In genomic region chr1:111709986-111710385, GRCh38 we compare ENCODE assay signal across 22 cellular contexts. TPM values are rescaled to one million over a fixed set of nuclear protein-coding genes. Genes with fewer than 3 reads are reported as not detected.
A peak's percentile ranks its signal among the peaks of the same experiment; 100 is the strongest.
DNase-seq lines count a peak whose midpoint lies in the region; ATAC-seq and TF ChIP-seq lines count a peak whose summit lies in the region.
"Had no signal": no experiment of that assay in that cellular context is flagged by ENCODE, and none has a peak within 500 bp of the region (broad histone marks: within the 10 kb centered on the region; RNA-seq: fewer than 3 reads in every experiment).

No MANE protein-coding gene starts in this region.

- H3K27ac ChIP-seq in CD4-positive, alpha-beta T cell (ENCODE audit: low read depth, low read length): no peak overlapping the region
- peak overlapping the region; percentile 42 for H3K27ac ChIP-seq in naive thymus-derived CD4-positive, alpha-beta T cell (ENCODE audit: low read depth, low read length)
- no peak overlapping the region for H3K27ac ChIP-seq in colonic mucosa
- H3K27ac ChIP-seq: ovary, skin epidermis had no signal

- ATAC-seq in activated CD4-positive, CD25-positive, alpha-beta regulatory T cell treated with anti-CD3 and anti-CD28 coated beads, Interleukin-2, amount 50 U/mL, for 24 hours: peak; percentile 32 to 69
- no peak for ATAC-seq in CD4-positive, alpha-beta T cell (ENCODE audit: poor library complexity)
- ATAC-seq in naive thymus-derived CD4-positive, alpha-beta T cell: no peak
- ATAC-seq in HG03280 (IDR thresholded peaks at IDR 0.05; ENCODE audit: unreplicated experiment) (no peak), GM18517 (IDR thresholded peaks at IDR 0.05; ENCODE audit: unreplicated experiment) (no peak)

- H3K9ac ChIP-seq in colonic mucosa (ENCODE audit: low read depth in 2 of 2, low read length in 2 of 2): no peak overlapping the region

- peaks cover 69% of the 10 kb centered on the region for H3K36me3 Mint-ChIP-seq in CD4-positive, alpha-beta T cell (ENCODE audit: low read depth)
- H3K36me3 Mint-ChIP-seq in activated CD4-positive, alpha-beta memory T cell treated with anti-CD3 and anti-CD28 coated beads, Interleukin-2, amount 10 ng/mL, durations not matched to agents 7 days and 5 days (ENCODE audit: low read depth): peaks cover 52% of the 10 kb centered on the region
- H3K36me3 Mint-ChIP-seq in naive thymus-derived CD4-positive, alpha-beta T cell: peaks cover 0 to 18% (median 12%) of the 10 kb centered on the region in 5 donors

- no peaks in the 10 kb centered on the region for H3K27me3 Mint-ChIP-seq in CD4-positive, alpha-beta T cell
- no peaks in the 10 kb centered on the region for H3K27me3 Mint-ChIP-seq in activated CD4-positive, alpha-beta memory T cell treated with anti-CD3 and anti-CD28 coated beads, Interleukin-2, amount 10 ng/mL, durations not matched to agents 7 days and 5 days
- H3K27me3 Mint-ChIP-seq in naive thymus-derived CD4-positive, alpha-beta T cell: no peaks in the 10 kb centered on the region

- CTCF ChIA-PET in CD4-positive, alpha-beta T cell (lab: Charles Lee): interaction anchor here (0.5 to 8.3 kb wide), 2 partner anchors 22 to 59 kb away, joined by 3 to 96 read pairs; no protein-coding TSS in a partner anchor
- CTCF ChIA-PET in activated CD4-positive, alpha-beta memory T cell treated with anti-CD3 and anti-CD28 coated beads, Interleukin-2, amount 10 ng/mL, durations not matched to agents 7 days and 5 days (lab: Charles Lee): interaction anchor here (1.4 to 7.4 kb wide), 2 partner anchors 37 to 201 kb away, joined by 3 to 62 read pairs; no protein-coding TSS in a partner anchor
- CTCF ChIA-PET in naive thymus-derived CD4-positive, alpha-beta T cell (lab: Charles Lee): interaction anchor here (3.3 kb wide), 1 partner anchor 202 kb away, joined by 19 read pairs; no protein-coding TSS in a partner anchor

- intact Hi-C loops in CD4-positive, alpha-beta T cell (cut with DNase I, micrococcal nuclease): loop anchor here in 1 of 2 experiments (5.0 kb wide), 2 partner anchors 203 to 228 kb away; no protein-coding TSS in a partner anchor
- intact Hi-C loops in naive thymus-derived CD4-positive, alpha-beta T cell (cut with micrococcal nuclease): loop anchor here in 1 of 2 donors (5.0 to 10.0 kb wide), 3 partner anchors 138 to 655 kb away; no protein-coding TSS in a partner anchor
- intact Hi-C loops in colonic mucosa (cut with DNase I): no loop called here

- H3K9me3 ChIP-seq in CD4-positive, alpha-beta T cell (ENCODE audit: control insufficient read depth, low read length): no peaks in the 10 kb centered on the region
- H3K9me3 ChIP-seq in naive thymus-derived CD4-positive, alpha-beta T cell (ENCODE audit: control insufficient read depth in 2 of 3, low read length in 3 of 3): no peaks in the 10 kb centered on the region
- H3K9me3 ChIP-seq in colonic mucosa: no peaks in the 10 kb centered on the region
- H3K9me3 ChIP-seq: ovary had no signal

- no peak for TF ChIP-seq CTCF in CD4-positive, alpha-beta T cell (IDR thresholded peaks at IDR 0.05)
- no peak for TF ChIP-seq CTCF in colonic mucosa (IDR thresholded peaks at IDR 0.05)

- H3K4me3 Mint-ChIP-seq in CD4-positive, alpha-beta T cell: no peak overlapping the region
- H3K4me3 Mint-ChIP-seq in activated CD4-positive, alpha-beta memory T cell treated with anti-CD3 and anti-CD28 coated beads, Interleukin-2, amount 10 ng/mL, durations not matched to agents 7 days and 5 days: no peak overlapping the region
- H3K4me3 Mint-ChIP-seq in naive thymus-derived CD4-positive, alpha-beta T cell: no peak overlapping the region
- H3K4me3 Mint-ChIP-seq: nephron had no signal

- H3K4me1 ChIP-seq in naive thymus-derived CD4-positive, alpha-beta T cell (ENCODE audit: control insufficient read depth in 2 of 2, insufficient read depth in 2 of 2, low read length in 2 of 2): no peaks in the 10 kb centered on the region
- no peaks in the 10 kb centered on the region for H3K4me1 ChIP-seq in colonic mucosa

- peaks cover 7 to 27% (median 18%) of the 10 kb centered on the region in 3 experiments for H3K36me3 ChIP-seq in naive thymus-derived CD4-positive, alpha-beta T cell (ENCODE audit: control insufficient read depth in 2 of 3, insufficient read depth in 3 of 3, low read length in 3 of 3)
- no peaks in the 10 kb centered on the region for H3K36me3 ChIP-seq in colonic mucosa
- H3K36me3 ChIP-seq: ovary had no signal

- peak overlapping the region; percentile 2 for H3K27ac Mint-ChIP-seq in CD4-positive, alpha-beta T cell
- H3K27ac Mint-ChIP-seq in activated CD4-positive, alpha-beta memory T cell treated with anti-CD3 and anti-CD28 coated beads, Interleukin-2, amount 10 ng/mL, durations not matched to agents 7 days and 5 days: peak overlapping the region; percentile 2
- H3K27ac Mint-ChIP-seq in naive thymus-derived CD4-positive, alpha-beta T cell: peak overlapping the region in 8 of 9 donors; percentile 3 to 74 (median 52)
- H3K27ac Mint-ChIP-seq: nephron had no signal

- no peaks in the 10 kb centered on the region for H3K27me3 ChIP-seq in CD4-positive, alpha-beta T cell (ENCODE audit: control insufficient read depth, insufficient read depth, low read length)
- H3K27me3 ChIP-seq in naive thymus-derived CD4-positive, alpha-beta T cell (ENCODE audit: control insufficient read depth in 2 of 2, insufficient read depth in 2 of 2, low read length in 2 of 2): no peaks in the 10 kb centered on the region
- no peaks in the 10 kb centered on the region for H3K27me3 ChIP-seq in colonic mucosa
- H3K27me3 ChIP-seq: ovary had no signal

- POLR2A ChIA-PET in CD4-positive, alpha-beta T cell (lab: Charles Lee): no interaction called here
- POLR2A ChIA-PET in activated CD4-positive, alpha-beta memory T cell treated with anti-CD3 and anti-CD28 coated beads, Interleukin-2, amount 10 ng/mL, durations not matched to agents 7 days and 5 days (lab: Charles Lee): interaction anchor here (1.4 to 1.8 kb wide), 2 partner anchors 90 to 202 kb away, joined by 3 to 6 read pairs; no protein-coding TSS in a partner anchor
- POLR2A ChIA-PET in naive thymus-derived CD4-positive, alpha-beta T cell (lab: Charles Lee): interaction anchor here (0.9 to 2.4 kb wide), 2 partner anchors 61 to 202 kb away, joined by 3 to 6 read pairs; no protein-coding TSS in a partner anchor

- DNase-seq in activated CD4-positive, CD25-positive, alpha-beta regulatory T cell treated with anti-CD3 and anti-CD28 coated beads, Interleukin-2, amount 50 U/mL, for 72 hours: no peak
- DNase-seq in CD4-positive, alpha-beta T cell: no peak
- DNase-seq in activated CD4-positive, alpha-beta memory T cell treated with anti-CD3 and anti-CD28 coated beads, Interleukin-2, amount 10 ng/mL, durations not matched to agents 7 days and 5 days: no peak
- no peak for DNase-seq in naive thymus-derived CD4-positive, alpha-beta T cell
- no peak for DNase-seq in colonic mucosa
- DNase-seq: activated effector memory CD4-positive, alpha-beta T cell treated with Interleukin-2 at 50 U/mL for 16 hours; amygdala; DMS53; effector CD4-positive, alpha-beta T cell; H7; midbrain; NCI-H1105; NCI-H1930; NCI-H524 treated with DMSO at 0.1 percent for 48 hours; ovary; trophoblast cell had no signal

- peaks cover 9% of the 10 kb centered on the region for H3K4me1 Mint-ChIP-seq in CD4-positive, alpha-beta T cell (ENCODE audit: low read depth)
- H3K4me1 Mint-ChIP-seq in activated CD4-positive, alpha-beta memory T cell treated with anti-CD3 and anti-CD28 coated beads, Interleukin-2, amount 10 ng/mL, durations not matched to agents 7 days and 5 days: peaks cover 48% of the 10 kb centered on the region
- H3K4me1 Mint-ChIP-seq in naive thymus-derived CD4-positive, alpha-beta T cell: peaks cover 0 to 26% (median 3%) of the 10 kb centered on the region in 7 donors
- H3K4me1 Mint-ChIP-seq: nephron had no signal

- H3K4me3 ChIP-seq in naive thymus-derived CD4-positive, alpha-beta T cell (ENCODE audit: low read length): no peak overlapping the region
- H3K4me3 ChIP-seq in colonic mucosa: no peak overlapping the region
- H3K4me3 ChIP-seq: ovary, skin epidermis had no signal

- no peaks in the 10 kb centered on the region for H3K9me3 Mint-ChIP-seq in CD4-positive, alpha-beta T cell
- H3K9me3 Mint-ChIP-seq in activated CD4-positive, alpha-beta memory T cell treated with anti-CD3 and anti-CD28 coated beads, Interleukin-2, amount 10 ng/mL, durations not matched to agents 7 days and 5 days: no peaks in the 10 kb centered on the region
- no peaks in the 10 kb centered on the region for H3K9me3 Mint-ChIP-seq in naive thymus-derived CD4-positive, alpha-beta T cell
- H3K9me3 Mint-ChIP-seq: nephron had no signal

RNA-seq across cellular contexts. Expression of gene INKA2, which starts 29.2 kb away (rescaled TPM):
- under 1 TPM in 1 of 2 experiments, not detected in 1; 0.27 TPM for total RNA-seq in CD4-positive, alpha-beta T cell
- total RNA-seq in activated CD4-positive, alpha-beta memory T cell treated with anti-CD3 and anti-CD28 coated beads, Interleukin-2, amount 10 ng/mL, durations not matched to agents 7 days and 5 days: 1 to 10 TPM; 2.4 to 2.8 TPM
- 1 to 10 TPM in 2 of 5 experiments, under 1 TPM in 1, not detected in 2; 0.94 to 5.6 (median 2.3) TPM for total RNA-seq in naive thymus-derived CD4-positive, alpha-beta T cell
- polyA plus RNA-seq in naive thymus-derived CD4-positive, alpha-beta T cell: not detected
- total RNA-seq in colonic mucosa: 1 to 10 TPM; 2.2 to 4.0 TPM
- total RNA-seq: A172 had no signal

RNA-seq across cellular contexts. Expression of gene DDX20, which starts 45.7 kb away (rescaled TPM):
- 10 to 100 TPM; 27.2 to 27.4 TPM for total RNA-seq in CD4-positive, alpha-beta T cell
- 10 to 100 TPM; 11.2 to 11.8 TPM for total RNA-seq in activated CD4-positive, alpha-beta memory T cell treated with anti-CD3 and anti-CD28 coated beads, Interleukin-2, amount 10 ng/mL, durations not matched to agents 7 days and 5 days
- total RNA-seq in naive thymus-derived CD4-positive, alpha-beta T cell: 10 to 100 TPM; 12.7 to 27.0 (median 18.7) TPM
- polyA plus RNA-seq in naive thymus-derived CD4-positive, alpha-beta T cell: 10 to 100 TPM; 11.6 to 20.7 TPM
- total RNA-seq in colonic mucosa: 10 to 100 TPM in 1 of 2 donors, 1 to 10 TPM in 1; 9.6 to 11.5 TPM

Comparison
In these comparisons a context has a peak if more than half of its experiments do, and no peak if none do; other contexts are left out.
1. ATAC-seq: peak in activated CD4-positive, CD25-positive, alpha-beta regulatory T cell treated with anti-CD3 and anti-CD28 coated beads, Interleukin-2, amount 50 U/mL, for 24 hours (2 of 2); none in CD4-positive, alpha-beta T cell (single experiment), naive thymus-derived CD4-positive, alpha-beta T cell (single experiment), HG03280 (single experiment) and GM18517 (single experiment).
2. H3K27ac Mint-ChIP-seq: peak in every context shown above with its lines; median percentile 52 in naive thymus-derived CD4-positive, alpha-beta T cell; 2 in CD4-positive, alpha-beta T cell; 2 in activated CD4-positive, alpha-beta memory T cell treated with anti-CD3 and anti-CD28 coated beads, Interleukin-2, amount 10 ng/mL, durations not matched to agents 7 days and 5 days.